In the genomic region with DNA sequence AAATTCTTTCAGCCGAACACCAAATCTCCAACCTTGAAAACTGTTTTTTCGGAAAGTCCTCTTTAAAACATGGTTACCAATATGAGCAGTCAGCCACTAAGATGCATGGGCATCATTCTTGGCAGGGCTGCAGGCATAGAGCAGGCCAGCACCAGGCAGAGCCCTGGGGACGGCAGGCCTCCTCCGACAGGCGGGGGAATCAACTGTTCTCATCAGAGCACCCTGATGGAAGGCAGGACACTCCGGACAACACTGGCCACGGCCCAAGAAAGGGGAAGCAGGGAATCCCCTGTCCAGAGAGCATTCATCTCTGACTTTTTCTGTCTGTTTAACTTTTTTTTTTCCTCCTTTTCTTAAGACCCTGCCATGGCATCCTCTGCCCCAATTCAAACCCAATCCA, we compare ENCODE assay signal across 16 cellular contexts. TPM values are rescaled to one million over a fixed set of nuclear protein-coding genes. Genes with fewer than 3 reads are reported as not detected.
DNase-seq lines count a peak whose midpoint lies in the region; ATAC-seq and TF ChIP-seq lines count a peak whose summit lies in the region.
"Had no signal": no experiment of that assay in that cellular context is flagged by ENCODE, and none has a peak within 500 bp of the region (broad histone marks: within the 10 kb centered on the region; RNA-seq: fewer than 3 reads in every experiment).

No MANE protein-coding gene starts in this region.

- no peak for TF ChIP-seq CTCF in GM23338 (conservative IDR thresholded peaks at IDR 0.05; ENCODE audit: low read depth in 2 of 2)
- no peak for TF ChIP-seq CTCF in nephron (IDR thresholded peaks at IDR 0.05; ENCODE audit: unreplicated experiment in 3 of 3)

- H3K27me3 Mint-ChIP-seq in GM23338 (ENCODE audit: insufficient read depth, low read depth, poor library complexity) (peaks cover 23% of the 10 kb centered on the region), nephron (ENCODE audit: low read depth) (no peaks in the 10 kb centered on the region)

- H3K9me2 ChIP-seq in GM23338 (ENCODE audit: insufficient read depth) = no peaks in the 10 kb centered on the region

- no peaks in the 10 kb centered on the region for H4K20me1 ChIP-seq in GM23338 (replicated peaks; ENCODE audit: insufficient read depth)

- H3K27ac Mint-ChIP-seq in GM23338 = no peak overlapping the region
- H3K27ac Mint-ChIP-seq in nephron = peak overlapping the region; percentile 22 to 63 (median 52)
- H3K27ac Mint-ChIP-seq: activated naive CD4-positive, alpha-beta T cell treated with anti-CD3 and anti-CD28 coated beads for 36 hours; effector memory CD8-positive, alpha-beta T cell had no signal

- H3K27me3 ChIP-seq in GM23338 (ENCODE audit: insufficient read depth) = no peaks in the 10 kb centered on the region
- H3K27me3 ChIP-seq: sigmoid colon had no signal

- ATAC-seq in GM23338 = no peak
- no peak for ATAC-seq in left colon

- H3K4me2 ChIP-seq in GM23338 = no peak overlapping the region

- H3K4me1 Mint-ChIP-seq in GM23338 (peaks cover 15% of the 10 kb centered on the region), nephron (peaks cover 34% of the 10 kb centered on the region)

- H3K4me3 Mint-ChIP-seq in GM23338 (peak overlapping the region; percentile 71; the same call in 2 of the 3 replicates), nephron (peak overlapping the region in 1 of 3 experiments; percentile 18)
- H3K4me3 Mint-ChIP-seq: activated naive CD4-positive, alpha-beta T cell treated with anti-CD3 and anti-CD28 coated beads for 36 hours had no signal

- H3K79me2 ChIP-seq in GM23338 (replicated peaks; ENCODE audit: insufficient read depth) = no peaks in the 10 kb centered on the region

- no peak overlapping the region for H2AFZ ChIP-seq in GM23338

- no peaks in the 10 kb centered on the region for H3F3A ChIP-seq in GM23338 (replicated peaks; ENCODE audit: low read depth)

- H3K4me3 ChIP-seq in GM23338 = no peak overlapping the region
- H3K4me3 ChIP-seq: sigmoid colon had no signal

- DNase-seq in GM23338 (ENCODE audit: low spot score) (no peak), DMS79 treated with DMSO at 0.1 percent for 48 hours (lab: John Stamatoyannopoulos, UW) (no peak), DMS 273 treated with DMSO at 0.1 percent for 48 hours (lab: John Stamatoyannopoulos, UW) (no peak), left colon (no peak)
- DNase-seq: activated CD8-positive, alpha-beta memory T cell treated with anti-CD3 and anti-CD28 coated beads, Interleukin-2, amount 50 U/mL, for 4 hours; activated naive CD4-positive, alpha-beta T cell treated with anti-CD3 and anti-CD28 coated beads for 36 hours; effector memory CD8-positive, alpha-beta T cell; KBM-7; mesendoderm; sigmoid colon; stimulated activated CD4-positive, alpha-beta T cell treated with anti-CD3 and anti-CD28 coated beads, Interleukin-2, amount 100 ng/mL, for 48 hours; trophoblast cell had no signal

- no peaks in the 10 kb centered on the region for H3K36me3 ChIP-seq in GM23338 (ENCODE audit: insufficient read depth)
- H3K36me3 ChIP-seq: sigmoid colon had no signal

- H3K36me3 Mint-ChIP-seq in GM23338 (ENCODE audit: low read depth) = peaks cover 26% of the 10 kb centered on the region
- H3K36me3 Mint-ChIP-seq in nephron (ENCODE audit: low read depth) = no peaks in the 10 kb centered on the region

- intact Hi-C loops in left colon (cut with DNase I, micrococcal nuclease) = loop anchor here (10.0 kb wide), 2 partner anchors 95 to 205 kb away; no protein-coding TSS in a partner anchor

- peaks cover 12% of the 10 kb centered on the region for H3K4me1 ChIP-seq in GM23338 (ENCODE audit: insufficient read depth)

- peaks cover 26% of the 10 kb centered on the region for H3K9me3 Mint-ChIP-seq in GM23338
- no peaks in the 10 kb centered on the region for H3K9me3 Mint-ChIP-seq in nephron
- H3K9me3 Mint-ChIP-seq: neural crest cell had no signal

- H3K27ac ChIP-seq in GM23338 (ENCODE audit: low read depth) (no peak overlapping the region), cingulate gyrus (ENCODE audit: low read depth, low read length) (peak overlapping the region; percentile 69)

TF ChIP-seq in GM23338, 12 proteins besides CTCF, POLR2A, EP300 and RAD21 (continues in another document):
- TF ChIP-seq, protein P1, sequence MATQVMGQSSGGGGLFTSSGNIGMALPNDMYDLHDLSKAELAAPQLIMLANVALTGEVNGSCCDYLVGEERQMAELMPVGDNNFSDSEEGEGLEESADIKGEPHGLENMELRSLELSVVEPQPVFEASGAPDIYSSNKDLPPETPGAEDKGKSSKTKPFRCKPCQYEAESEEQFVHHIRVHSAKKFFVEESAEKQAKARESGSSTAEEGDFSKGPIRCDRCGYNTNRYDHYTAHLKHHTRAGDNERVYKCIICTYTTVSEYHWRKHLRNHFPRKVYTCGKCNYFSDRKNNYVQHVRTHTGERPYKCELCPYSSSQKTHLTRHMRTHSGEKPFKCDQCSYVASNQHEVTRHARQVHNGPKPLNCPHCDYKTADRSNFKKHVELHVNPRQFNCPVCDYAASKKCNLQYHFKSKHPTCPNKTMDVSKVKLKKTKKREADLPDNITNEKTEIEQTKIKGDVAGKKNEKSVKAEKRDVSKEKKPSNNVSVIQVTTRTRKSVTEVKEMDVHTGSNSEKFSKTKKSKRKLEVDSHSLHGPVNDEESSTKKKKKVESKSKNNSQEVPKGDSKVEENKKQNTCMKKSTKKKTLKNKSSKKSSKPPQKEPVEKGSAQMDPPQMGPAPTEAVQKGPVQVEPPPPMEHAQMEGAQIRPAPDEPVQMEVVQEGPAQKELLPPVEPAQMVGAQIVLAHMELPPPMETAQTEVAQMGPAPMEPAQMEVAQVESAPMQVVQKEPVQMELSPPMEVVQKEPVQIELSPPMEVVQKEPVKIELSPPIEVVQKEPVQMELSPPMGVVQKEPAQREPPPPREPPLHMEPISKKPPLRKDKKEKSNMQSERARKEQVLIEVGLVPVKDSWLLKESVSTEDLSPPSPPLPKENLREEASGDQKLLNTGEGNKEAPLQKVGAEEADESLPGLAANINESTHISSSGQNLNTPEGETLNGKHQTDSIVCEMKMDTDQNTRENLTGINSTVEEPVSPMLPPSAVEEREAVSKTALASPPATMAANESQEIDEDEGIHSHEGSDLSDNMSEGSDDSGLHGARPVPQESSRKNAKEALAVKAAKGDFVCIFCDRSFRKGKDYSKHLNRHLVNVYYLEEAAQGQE (IDR thresholded peaks at IDR 0.05; ENCODE audit: unreplicated experiment) = no peak
- no peak for TF ChIP-seq NANOG (IDR thresholded peaks at IDR 0.05; ENCODE audit: borderline replicate concordance)
- TF ChIP-seq POLR2AphosphoS5 (IDR thresholded peaks at IDR 0.05; ENCODE audit: low read depth) = no peak
- TF ChIP-seq EZH2 (IDR thresholded peaks at IDR 0.05; ENCODE audit: low read depth, unreplicated experiment) = no peak
- TF ChIP-seq ZNF114 (CRISPR knock-in tag; IDR thresholded peaks at IDR 0.05) = no peak
- TF ChIP-seq CREB1 (CRISPR knock-in tag; IDR thresholded peaks at IDR 0.05; ENCODE audit: low read depth) = no peak
- TF ChIP-seq, protein P2, sequence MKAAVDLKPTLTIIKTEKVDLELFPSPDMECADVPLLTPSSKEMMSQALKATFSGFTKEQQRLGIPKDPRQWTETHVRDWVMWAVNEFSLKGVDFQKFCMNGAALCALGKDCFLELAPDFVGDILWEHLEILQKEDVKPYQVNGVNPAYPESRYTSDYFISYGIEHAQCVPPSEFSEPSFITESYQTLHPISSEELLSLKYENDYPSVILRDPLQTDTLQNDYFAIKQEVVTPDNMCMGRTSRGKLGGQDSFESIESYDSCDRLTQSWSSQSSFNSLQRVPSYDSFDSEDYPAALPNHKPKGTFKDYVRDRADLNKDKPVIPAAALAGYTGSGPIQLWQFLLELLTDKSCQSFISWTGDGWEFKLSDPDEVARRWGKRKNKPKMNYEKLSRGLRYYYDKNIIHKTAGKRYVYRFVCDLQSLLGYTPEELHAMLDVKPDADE (IDR thresholded peaks at IDR 0.05) = no peak
- no peak for TF ChIP-seq JUNB (IDR thresholded peaks at IDR 0.05; ENCODE audit: unreplicated experiment)

RNA-seq across cellular contexts. Expression of a gene that starts 1.4 kb away (rescaled TPM):
- total RNA-seq in GM23338 (2014; rRNA removed; shearing (Covaris generic)) = 6.1 and 13.3 TPM in 2 replicates
- 2.6 and 3.1 TPM in 2 replicates for polyA plus RNA-seq in GM23338 (2016; fragmentation: Nextera tagmentation; extraction: Ambion mirVana)
- total RNA-seq in left colon = 1 to 10 TPM; 2.7 to 5.4 TPM

RNA-seq across cellular contexts. Expression of a gene that starts 11.3 kb away (rescaled TPM):
- total RNA-seq in GM23338 (2014; rRNA removed; shearing (Covaris generic)) = 11.3 and 14.7 TPM in 2 replicates
- polyA plus RNA-seq in GM23338 (2016; fragmentation: Nextera tagmentation; extraction: Ambion mirVana) = 2.6 and 2.9 TPM in 2 replicates
- total RNA-seq in left colon = 10 to 100 TPM in 1 of 2 donors, under 1 TPM in 1; 0.92 to 10.4 TPM
- total RNA-seq: RPMI7951 had no signal

RNA-seq across cellular contexts. Expression of a gene that starts 34.8 kb away (rescaled TPM):
- total RNA-seq in GM23338 (2014; rRNA removed; shearing (Covaris generic)) = 1.2 and 2.2 TPM in 2 replicates
- polyA plus RNA-seq in GM23338 (2016; fragmentation: Nextera tagmentation; extraction: Ambion mirVana) = 3.2 and 3.4 TPM in 2 replicates
- under 1 TPM in 1 of 2 donors, not detected in 1; 0.22 TPM for total RNA-seq in left colon
- total RNA-seq: sigmoid colon had no signal

RNA-seq across cellular contexts. Expression of a gene that starts 38.8 kb away (rescaled TPM):
- total RNA-seq in GM23338 (2014; rRNA removed; shearing (Covaris generic)) = 27.1 and 41.1 TPM in 2 replicates
- polyA plus RNA-seq in GM23338 (2016; fragmentation: Nextera tagmentation; extraction: Ambion mirVana) = 11.4 and 13.1 TPM in 2 replicates
- total RNA-seq in left colon = 10 to 100 TPM; 25.3 to 40.0 TPM

RNA-seq across cellular contexts. Expression of a gene that starts 58.9 kb away (rescaled TPM):
- 0.54 and 0.90 TPM in 2 replicates for total RNA-seq in GM23338 (2014; rRNA removed; shearing (Covaris generic))
- polyA plus RNA-seq in GM23338 (2016; fragmentation: Nextera tagmentation; extraction: Ambion mirVana) = 0.87 and 1.4 TPM in 2 replicates
- total RNA-seq in left colon = 1 to 10 TPM; 1.4 to 2.3 TPM
